8 cellular contexts compared by ENCODE assay signal in genomic region chr16:89383095-89384003, GRCh38.
DNase-seq lines count a peak whose midpoint lies in the region; ATAC-seq and TF ChIP-seq lines count a peak whose summit lies in the region.

No MANE protein-coding gene starts in this region.

- H3K27ac ChIP-seq in heart right ventricle, result peak overlapping the region in 4 of 10 donors; percentile 2 to 50 (median 24)

- intact Hi-C loops in heart right ventricle (cut with DNase I), result no loop called here

- H3K36me3 ChIP-seq in heart right ventricle, result no peaks in the 10 kb centered on the region

- CTCF ChIA-PET in activated CD4-positive, alpha-beta T cell treated with anti-CD3 and anti-CD28 coated beads, Interleukin-2, amount 10 ng/mL, durations not matched to agents 7 days and 5 days (lab: Charles Lee), result interaction anchor here (0.6 to 2.8 kb wide), 8 partner anchors 10 to 137 kb away, joined by 3 to 10 read pairs (median 3); no protein-coding TSS in a partner anchor

- WGBS in heart right ventricle, 2 donors, result 43% methylated on average over 29 of the region's 29 CpGs

- ATAC-seq in heart right ventricle (peak; percentile 68 to 80 (median 74)), GM21447 (IDR thresholded peaks at IDR 0.05; ENCODE audit: unreplicated experiment) (no peak), GM18502 (IDR thresholded peaks at IDR 0.05; ENCODE audit: poor library complexity, unreplicated experiment) (no peak)
- peak; percentile 90 for ATAC-seq in stimulated activated effector memory CD8-positive, alpha-beta T cell treated with anti-CD3 and anti-CD28 coated beads, Interleukin-12 subunit alpha, Interleukin-12 subunit beta, amount 100 ng/mL, for 72 hours

- H3K4me3 Mint-ChIP-seq in activated CD4-positive, alpha-beta T cell treated with anti-CD3 and anti-CD28 coated beads, Interleukin-2, amount 10 ng/mL, durations not matched to agents 7 days and 5 days, result peak overlapping the region; percentile 16
- H3K4me3 Mint-ChIP-seq in stimulated activated effector memory CD8-positive, alpha-beta T cell treated with anti-CD3 and anti-CD28 coated beads, Interleukin-12 subunit alpha, Interleukin-12 subunit beta, amount 100 ng/mL, for 72 hours, result peak overlapping the region; percentile 50

- POLR2A ChIA-PET in activated CD4-positive, alpha-beta T cell treated with anti-CD3 and anti-CD28 coated beads, Interleukin-2, amount 10 ng/mL, durations not matched to agents 7 days and 5 days (lab: Charles Lee), result no interaction called here

- H3K36me3 Mint-ChIP-seq in activated CD4-positive, alpha-beta T cell treated with anti-CD3 and anti-CD28 coated beads, Interleukin-2, amount 10 ng/mL, durations not matched to agents 7 days and 5 days (ENCODE audit: low read depth), result peaks cover 7% of the 10 kb centered on the region
- H3K36me3 Mint-ChIP-seq in stimulated activated effector memory CD8-positive, alpha-beta T cell treated with anti-CD3 and anti-CD28 coated beads, Interleukin-12 subunit alpha, Interleukin-12 subunit beta, amount 100 ng/mL, for 72 hours, result peaks cover 38% of the 10 kb centered on the region

- H3K4me1 Mint-ChIP-seq in activated CD4-positive, alpha-beta T cell treated with anti-CD3 and anti-CD28 coated beads, Interleukin-2, amount 10 ng/mL, durations not matched to agents 7 days and 5 days, result peaks cover 79% of the 10 kb centered on the region
- H3K4me1 Mint-ChIP-seq in stimulated activated effector memory CD8-positive, alpha-beta T cell treated with anti-CD3 and anti-CD28 coated beads, Interleukin-12 subunit alpha, Interleukin-12 subunit beta, amount 100 ng/mL, for 72 hours, result peaks cover 86% of the 10 kb centered on the region

- H3K9me3 ChIP-seq in heart right ventricle, result no peaks in the 10 kb centered on the region

- peak overlapping the region; percentile 78 for H3K27ac Mint-ChIP-seq in activated CD4-positive, alpha-beta T cell treated with anti-CD3 and anti-CD28 coated beads, Interleukin-2, amount 10 ng/mL, durations not matched to agents 7 days and 5 days
- peak overlapping the region; percentile 50 for H3K27ac Mint-ChIP-seq in stimulated activated effector memory CD8-positive, alpha-beta T cell treated with anti-CD3 and anti-CD28 coated beads, Interleukin-12 subunit alpha, Interleukin-12 subunit beta, amount 100 ng/mL, for 72 hours

- peaks cover 30 to 83% (median 75%) of the 10 kb centered on the region in 9 donors for H3K4me1 ChIP-seq in heart right ventricle

- DNase-seq in NCI-H748 (lab: John Stamatoyannopoulos, UW; ENCODE audit: unreplicated experiment) (peak; percentile 1), NCI-H748 treated with DMSO at 0.1 percent for 48 hours (lab: John Stamatoyannopoulos, UW) (no peak), heart right ventricle (peak in 1 of 2 donors; percentile 48), cerebellar cortex (ENCODE audit: low spot score) (no peak)
- DNase-seq in activated CD4-positive, alpha-beta T cell treated with anti-CD3 and anti-CD28 coated beads, Interleukin-2, amount 10 ng/mL, durations not matched to agents 7 days and 5 days, result peak; percentile 44
- peak in 1 of 2 donors; percentile 63 for DNase-seq in stimulated activated effector memory CD8-positive, alpha-beta T cell treated with anti-CD3 and anti-CD28 coated beads, Interleukin-12 subunit alpha, Interleukin-12 subunit beta, amount 100 ng/mL, for 72 hours (ENCODE audit: low spot score in 2 of 2)

- no peak overlapping the region for H3K4me3 ChIP-seq in heart right ventricle

- H3K27me3 Mint-ChIP-seq in activated CD4-positive, alpha-beta T cell treated with anti-CD3 and anti-CD28 coated beads, Interleukin-2, amount 10 ng/mL, durations not matched to agents 7 days and 5 days, result no peaks in the 10 kb centered on the region

- TF ChIP-seq CTCF in heart right ventricle (IDR thresholded peaks at IDR 0.05), result no peak

- H3K9me3 Mint-ChIP-seq in activated CD4-positive, alpha-beta T cell treated with anti-CD3 and anti-CD28 coated beads, Interleukin-2, amount 10 ng/mL, durations not matched to agents 7 days and 5 days, result no peaks in the 10 kb centered on the region
- no peaks in the 10 kb centered on the region for H3K9me3 Mint-ChIP-seq in stimulated activated effector memory CD8-positive, alpha-beta T cell treated with anti-CD3 and anti-CD28 coated beads, Interleukin-12 subunit alpha, Interleukin-12 subunit beta, amount 100 ng/mL, for 72 hours

- H3K27me3 ChIP-seq in heart right ventricle, result no peaks in the 10 kb centered on the region

Comparison
In these comparisons a context has a peak if more than half of its experiments do, and no peak if none do; other contexts are left out.
1. DNase-seq: peak in NCI-H748 (single experiment) and activated CD4-positive, alpha-beta T cell treated with anti-CD3 and anti-CD28 coated beads, Interleukin-2, amount 10 ng/mL, durations not matched to agents 7 days and 5 days (single experiment); none in NCI-H748 treated with DMSO at 0.1 percent for 48 hours (single experiment) and cerebellar cortex (single experiment).
2. ATAC-seq: peak in heart right ventricle (8 of 8) and stimulated activated effector memory CD8-positive, alpha-beta T cell treated with anti-CD3 and anti-CD28 coated beads, Interleukin-12 subunit alpha, Interleukin-12 subunit beta, amount 100 ng/mL, for 72 hours (single experiment); none in GM21447 (single experiment) and GM18502 (single experiment).